8 cellular contexts compared by ENCODE assay signal in the genomic region with DNA sequence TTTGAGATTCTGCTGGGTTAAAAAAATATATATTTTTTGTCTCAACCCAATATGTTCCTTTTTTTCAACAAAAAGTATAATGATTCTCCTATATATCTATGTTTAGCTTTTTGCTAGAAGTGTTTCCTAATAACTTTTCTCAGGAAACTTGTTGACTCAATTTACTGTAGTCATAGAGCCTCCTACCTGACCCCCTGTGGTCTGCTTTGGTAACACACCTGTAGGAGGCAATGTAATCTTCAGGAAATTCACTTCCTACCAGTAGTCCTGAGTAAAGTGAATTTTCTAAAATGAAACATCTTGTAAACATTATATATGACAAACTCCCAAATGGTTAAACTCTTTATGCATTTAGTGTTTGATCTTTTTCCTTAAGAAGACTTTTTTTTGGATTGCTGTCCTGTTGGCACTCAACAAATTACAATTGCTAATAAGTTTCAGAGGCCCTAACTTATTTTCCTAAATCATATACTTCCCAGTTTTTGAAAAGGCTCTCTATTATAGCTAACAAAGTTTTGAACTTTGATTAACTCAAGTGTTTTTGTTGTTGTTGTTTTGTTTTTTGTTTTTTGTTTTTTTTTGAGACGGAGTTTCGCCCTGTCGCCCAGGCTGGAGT.
DNase-seq lines count a peak whose midpoint lies in the region; TF ChIP-seq lines count a peak whose summit lies in the region.

No MANE protein-coding gene starts in this region.

- POLR2A ChIA-PET in BJ (lab: Charles Lee): no interaction called here

- H3K4me2 ChIP-seq in GM23248 (ENCODE audit: unreplicated experiment): no peak overlapping the region

- peaks cover 12% of the 10 kb centered on the region for H3F3A ChIP-seq in GM23248 (ENCODE audit: insufficient read depth)

- no peak overlapping the region for H3K27ac ChIP-seq in GM23248

- H3K9me3 ChIP-seq in GM23248 (ENCODE audit: low read depth): no peaks in the 10 kb centered on the region

- CTCF ChIA-PET in BJ (lab: Yijun Ruan, JAX): interaction anchor here (1.4 to 1.5 kb wide), 2 partner anchors 99 to 119 kb away, joined by 3 to 4 read pairs; a partner anchor contains a TSS

- WGBS in GM23248 (ENCODE audit: low coverage in 1 of 2, low lambda C conversion rate in 2 of 2, missing lambda C conversion rate in 2 of 2), 2 experiments: 95% methylated on average over 3 of the region's 3 CpGs

- H3K27me3 ChIP-seq in BJ (ENCODE audit: control insufficient read depth, insufficient read depth, low read length) (no peaks in the 10 kb centered on the region), GM23248 (replicated peaks; ENCODE audit: insufficient read depth) (no peaks in the 10 kb centered on the region)

- no peak overlapping the region for H3K9ac ChIP-seq in GM23248

- H3K4me3 ChIP-seq in BJ (ENCODE audit: low read depth, low read length) (no peak overlapping the region), GM23248 (no peak overlapping the region)

- in situ Hi-C loops in GM23248 (cut with MboI): no loop called here

- no peaks in the 10 kb centered on the region for H4K20me1 ChIP-seq in GM23248 (ENCODE audit: insufficient read depth)

- no peak overlapping the region for H2AFZ ChIP-seq in GM23248

- H3K4me1 ChIP-seq in GM23248 (ENCODE audit: insufficient read depth): peaks cover 22% of the 10 kb centered on the region

- TF ChIP-seq CTCF in BJ (IDR thresholded peaks at IDR 0.05; ENCODE audit: insufficient read depth, low read depth, low read length): peak; percentile 37

- H3K79me2 ChIP-seq in GM23248 (ENCODE audit: insufficient read depth): no peaks in the 10 kb centered on the region

- no peak for DNase-seq in BJ (ENCODE audit: low read depth)
- peak; percentile 54 for DNase-seq in GM23248
- DNase-seq in RPMI7951 (ENCODE audit: low read depth): peak; percentile 33
- DNase-seq in erythroblast (lab: John Stamatoyannopoulos, UW): peak; percentile 57 to 75
- peak; percentile 28 for DNase-seq in stimulated activated CD4-positive, alpha-beta T cell treated with anti-CD3 and anti-CD28 coated beads, Interleukin-4, amount 100 ng/mL, for 24 hours
- no peak for DNase-seq in GF-D8 (lab: John Stamatoyannopoulos, UW)
- no peak for DNase-seq in GM19238 (ENCODE audit: insufficient read length, low spot score)
- DNase-seq in DMS79 (lab: John Stamatoyannopoulos, UW): no peak

- H3K36me3 ChIP-seq in BJ (ENCODE audit: control insufficient read depth, insufficient read depth, low read length) (no peaks in the 10 kb centered on the region), GM23248 (ENCODE audit: low read depth) (no peaks in the 10 kb centered on the region)

- no peaks in the 10 kb centered on the region for H3K9me2 ChIP-seq in GM23248 (ENCODE audit: insufficient read depth)

- no peak for TF ChIP-seq POLR2A in erythroblast (IDR thresholded peaks at IDR 0.05; ENCODE audit: low read length)

Comparison
In these comparisons a context has a peak if more than half of its experiments do, and no peak if none do; other contexts are left out.
1. DNase-seq: peak in GM23248 (single experiment), RPMI7951 (single experiment), erythroblast (2 of 2) and stimulated activated CD4-positive, alpha-beta T cell treated with anti-CD3 and anti-CD28 coated beads, Interleukin-4, amount 100 ng/mL, for 24 hours (single experiment); none in BJ (single experiment), GF-D8 (single experiment), GM19238 (single experiment) and DMS79 (single experiment).